ENCODE assay signal across 1 cellular context in the genomic region with DNA sequence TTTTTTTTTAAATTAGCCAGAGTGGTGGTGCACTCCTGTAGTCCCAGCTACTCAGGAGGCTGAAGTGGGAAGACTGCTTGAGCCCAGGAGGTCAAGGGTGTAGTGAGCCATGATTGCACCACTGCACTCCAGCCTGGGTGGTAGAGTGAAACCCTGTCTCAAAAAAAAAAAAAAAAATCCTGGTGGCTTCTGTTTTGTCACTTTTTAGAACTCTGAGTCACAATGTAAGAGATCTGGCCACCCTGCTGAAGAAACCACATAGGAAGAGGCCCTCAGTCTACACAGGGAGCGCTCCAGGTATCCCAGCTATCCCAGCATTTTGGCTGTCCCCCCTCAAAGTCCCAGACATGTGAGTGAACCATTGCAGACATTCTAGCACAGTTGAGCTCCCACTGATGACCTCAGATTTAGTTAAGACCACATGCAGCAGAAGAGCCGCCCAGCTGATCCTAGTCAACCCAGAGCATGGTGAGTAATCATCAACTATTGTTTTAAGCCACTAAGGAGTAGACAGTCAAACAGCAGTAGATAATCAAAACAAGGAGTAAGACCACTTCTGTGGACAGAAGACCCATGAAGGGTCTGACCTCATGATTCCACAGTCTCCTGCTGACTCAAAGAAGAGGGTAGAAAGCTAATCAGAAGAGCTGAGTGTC.
TF ChIP-seq lines count a peak whose summit lies in the region.

No MANE protein-coding gene starts in this region.

TF ChIP-seq in GM12878, 131 proteins besides CTCF, POLR2A, EP300 and RAD21:
- TF ChIP-seq RUNX3 (IDR thresholded peaks at IDR 0.05; ENCODE audit: low read length) (peak; percentile 35), HDAC2 (IDR thresholded peaks at IDR 0.05) (no peak)
